In the genomic region with DNA sequence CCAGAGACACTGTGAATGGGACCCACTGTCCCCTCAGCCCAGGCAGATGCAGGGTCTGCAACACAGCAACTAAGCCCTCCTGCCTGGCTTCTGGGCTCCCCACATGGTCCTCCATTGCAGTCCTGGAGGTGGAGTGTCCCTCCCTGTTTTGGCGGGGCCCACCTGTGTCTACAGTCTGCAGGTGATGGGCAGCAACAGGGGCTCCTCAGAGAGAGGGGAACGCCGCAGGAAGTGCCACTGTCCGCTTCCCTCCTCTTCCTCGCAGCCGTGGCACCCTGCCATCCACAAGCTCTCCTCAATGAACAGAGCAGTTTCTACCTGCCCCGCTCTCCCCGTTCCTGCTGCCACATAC, we compare ENCODE assay signal across 11 cellular contexts. TPM values are rescaled to one million over a fixed set of nuclear protein-coding genes. Genes with fewer than 3 reads are reported as not detected.
DNase-seq lines count a peak whose midpoint lies in the region; ATAC-seq and TF ChIP-seq lines count a peak whose summit lies in the region.
"Had no signal": no experiment of that assay in that cellular context is flagged by ENCODE, and none has a peak within 500 bp of the region (broad histone marks: within the 10 kb centered on the region; RNA-seq: fewer than 3 reads in every experiment).

No MANE protein-coding gene starts in this region.

- peaks cover 5% of the 10 kb centered on the region for H3K79me2 ChIP-seq in parathyroid adenoma

- H2AFZ ChIP-seq in parathyroid adenoma, result no peak overlapping the region

- H3K4me2 ChIP-seq in parathyroid adenoma (ENCODE audit: low read length), result no peak overlapping the region

- H3K4me1 ChIP-seq in CD8-positive, alpha-beta T cell (ENCODE audit: insufficient read depth, low read length), result peaks cover 74% of the 10 kb centered on the region
- H3K4me1 ChIP-seq in ascending aorta (peaks cover 29 to 75% of the 10 kb centered on the region in 2 donors), parathyroid adenoma (peaks cover 3% of the 10 kb centered on the region)

- H3K27ac Mint-ChIP-seq in CD8-positive, alpha-beta T cell, result peak overlapping the region; percentile 96
- peak overlapping the region; percentile 84 to 93 (median 90) for H3K27ac Mint-ChIP-seq in IgD-negative memory B cell

- peaks cover 63% of the 10 kb centered on the region for H3K36me3 Mint-ChIP-seq in CD8-positive, alpha-beta T cell
- H3K36me3 Mint-ChIP-seq in IgD-negative memory B cell, result peaks cover 2% of the 10 kb centered on the region

- no peaks in the 10 kb centered on the region for H3K27me3 ChIP-seq in CD8-positive, alpha-beta T cell (ENCODE audit: insufficient read depth, low read length)
- no peaks in the 10 kb centered on the region for H3K27me3 ChIP-seq in ascending aorta
- no peaks in the 10 kb centered on the region for H3K27me3 ChIP-seq in parathyroid adenoma (ENCODE audit: control insufficient read depth, insufficient read depth, low read length)

- H3K4me3 Mint-ChIP-seq in CD8-positive, alpha-beta T cell, result peak overlapping the region; percentile 82
- peak overlapping the region; percentile 68 to 95 (median 82) for H3K4me3 Mint-ChIP-seq in IgD-negative memory B cell

- POLR2A ChIA-PET in CD8-positive, alpha-beta T cell (lab: Charles Lee), result interaction anchor here (1.2 to 2.0 kb wide), 3 partner anchors 11 to 14 kb away, joined by 3 to 9 read pairs (median 7); no protein-coding TSS in a partner anchor

- H3K36me3 ChIP-seq in CD8-positive, alpha-beta T cell (ENCODE audit: insufficient read depth, low read length), result peaks cover 10% of the 10 kb centered on the region
- H3K36me3 ChIP-seq in ascending aorta, result peaks cover 9 to 27% of the 10 kb centered on the region in 2 donors
- no peaks in the 10 kb centered on the region for H3K36me3 ChIP-seq in parathyroid adenoma (ENCODE audit: control insufficient read depth, insufficient read depth, low read length)

- no peaks in the 10 kb centered on the region for H3K9me3 Mint-ChIP-seq in CD8-positive, alpha-beta T cell
- H3K9me3 Mint-ChIP-seq in IgD-negative memory B cell, result no peaks in the 10 kb centered on the region

- peak overlapping the region; percentile 55 for H3K27ac ChIP-seq in CD8-positive, alpha-beta T cell (ENCODE audit: low read depth, low read length)
- peak overlapping the region; percentile 78 to 94 for H3K27ac ChIP-seq in ascending aorta
- peak overlapping the region; percentile 32 for H3K27ac ChIP-seq in parathyroid adenoma

- peak in 1 of 7 experiments; percentile 27 for DNase-seq in CD8-positive, alpha-beta T cell
- DNase-seq in ascending aorta (ENCODE audit: low spot score in 2 of 2) (no peak), NCI-H748 treated with DMSO at 0.1 percent for 48 hours (lab: John Stamatoyannopoulos, UW) (no peak), NCI-H1417 treated with DMSO at 0.1 percent for 48 hours (lab: John Stamatoyannopoulos, UW) (no peak)
- DNase-seq: Caco-2, NCI-H146 had no signal

- H3K9me3 ChIP-seq in CD8-positive, alpha-beta T cell (ENCODE audit: low read length), result no peaks in the 10 kb centered on the region
- H3K9me3 ChIP-seq in ascending aorta (no peaks in the 10 kb centered on the region), parathyroid adenoma (ENCODE audit: control insufficient read depth, low read length) (no peaks in the 10 kb centered on the region)
- H3K9me3 ChIP-seq: Caco-2, mucosa of descending colon had no signal

- peak overlapping the region; percentile 73 for H3K4me3 ChIP-seq in CD8-positive, alpha-beta T cell (ENCODE audit: low read depth, low read length)
- no peak overlapping the region for H3K4me3 ChIP-seq in ascending aorta
- no peak overlapping the region for H3K4me3 ChIP-seq in parathyroid adenoma (ENCODE audit: low read depth, low read length)
- H3K4me3 ChIP-seq: mucosa of descending colon had no signal

- CTCF ChIA-PET in CD8-positive, alpha-beta T cell (lab: Charles Lee), result interaction anchor here (0.8 to 10.6 kb wide), 3 partner anchors 15 to 171 kb away, joined by 3 to 115 read pairs (median 98); no protein-coding TSS in a partner anchor

- no peaks in the 10 kb centered on the region for H3K27me3 Mint-ChIP-seq in CD8-positive, alpha-beta T cell (ENCODE audit: low read depth)
- no peaks in the 10 kb centered on the region for H3K27me3 Mint-ChIP-seq in IgD-negative memory B cell

- no peak for TF ChIP-seq CTCF in CD8-positive, alpha-beta T cell (IDR thresholded peaks at IDR 0.05)
- no peak for TF ChIP-seq CTCF in ascending aorta (IDR thresholded peaks at IDR 0.05)
- TF ChIP-seq CTCF in parathyroid adenoma (IDR thresholded peaks at IDR 0.05), result no peak

- intact Hi-C loops in CD8-positive, alpha-beta T cell (cut with DNase I, micrococcal nuclease), result loop anchor here in 1 of 2 experiments (1.0 to 2.0 kb wide), 2 partner anchors 9 to 14 kb away; a partner anchor contains a TSS
- intact Hi-C loops in ascending aorta (cut with DNase I), result no loop called here

- peak; percentile 40 for ATAC-seq in CD8-positive, alpha-beta T cell
- ATAC-seq in HG03571 (IDR thresholded peaks at IDR 0.05; ENCODE audit: unreplicated experiment), result no peak
- ATAC-seq in HG02973 (IDR thresholded peaks at IDR 0.05; ENCODE audit: unreplicated experiment), result no peak

- no peak overlapping the region for H3K9ac ChIP-seq in parathyroid adenoma

- H3K4me1 Mint-ChIP-seq in CD8-positive, alpha-beta T cell (ENCODE audit: low read depth), result peaks cover 84% of the 10 kb centered on the region
- H3K4me1 Mint-ChIP-seq in IgD-negative memory B cell, result peaks cover 32 to 42% (median 36%) of the 10 kb centered on the region in 3 donors

RNA-seq across cellular contexts. Expression of a gene that starts 9.3 kb away (rescaled TPM):
- 10 to 100 TPM; 28.4 to 28.9 TPM for total RNA-seq in CD8-positive, alpha-beta T cell
- polyA plus RNA-seq in IgD-negative memory B cell, result 7.2 TPM
- total RNA-seq in ascending aorta, result 60.3 TPM

RNA-seq across cellular contexts. Expression of a gene that starts 45.8 kb away (rescaled TPM):
- under 1 TPM in 1 of 2 experiments, not detected in 1; 0.11 TPM for total RNA-seq in CD8-positive, alpha-beta T cell
- not detected for polyA plus RNA-seq in IgD-negative memory B cell
- 1.5 TPM for total RNA-seq in ascending aorta

RNA-seq across cellular contexts. Expression of a gene that starts 53.7 kb away (rescaled TPM):
- total RNA-seq in CD8-positive, alpha-beta T cell, result 100 to 1,000 TPM; 152 to 154 TPM
- 21.4 TPM for polyA plus RNA-seq in IgD-negative memory B cell
- total RNA-seq in ascending aorta, result 130 TPM

Comparison
In these comparisons a context has a peak if more than half of its experiments do, and no peak if none do; other contexts are left out.
1. H3K27ac ChIP-seq: peak in every context shown above with its lines; median percentile 86 in ascending aorta; 55 in CD8-positive, alpha-beta T cell; 32 in parathyroid adenoma.